ENCODE assay signal across 1 cellular context in the genomic region with DNA sequence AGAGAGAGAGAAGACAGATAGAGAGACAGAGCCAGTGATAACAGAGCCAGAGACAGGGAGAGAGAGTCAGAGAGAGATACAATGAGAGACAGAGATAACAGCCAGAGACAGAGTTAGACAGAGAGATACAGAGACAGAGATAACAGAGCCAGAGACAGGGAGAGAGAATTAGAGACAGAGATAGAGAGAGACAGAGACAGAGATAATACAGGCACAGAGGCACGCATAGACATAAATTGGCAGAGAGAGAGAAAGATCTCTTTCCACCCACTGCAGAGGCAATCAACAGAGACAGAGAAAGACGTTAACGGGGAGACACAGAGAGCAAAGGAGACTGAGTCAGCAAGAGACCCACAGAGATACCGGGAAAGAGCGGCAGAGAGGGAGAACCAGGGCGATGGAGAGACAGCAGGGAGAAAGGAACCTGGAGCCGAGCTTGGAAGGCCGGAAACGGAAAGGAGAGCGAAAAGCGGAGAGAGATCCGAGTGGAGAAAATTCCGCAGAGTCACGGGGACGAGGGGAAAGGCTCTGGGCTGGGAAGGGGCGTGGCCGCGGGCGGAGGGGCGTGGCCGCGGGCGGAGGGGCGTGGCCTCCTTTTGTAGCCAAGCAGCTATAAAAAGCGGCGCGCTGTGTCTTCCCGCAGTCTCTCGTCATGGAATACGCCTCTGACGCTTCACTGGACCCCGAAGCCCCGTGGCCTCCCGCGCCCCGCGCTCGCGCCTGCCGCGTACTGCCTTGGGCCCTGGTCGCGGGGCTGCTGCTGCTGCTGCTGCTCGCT.
TF ChIP-seq lines count a peak whose summit lies in the region.

Gene TNFSF9 (plus strand): TSS at position 642 of the 778 bp plus-strand sequence. CDS start 11 bp downstream, at position 653.

TF ChIP-seq in K562, 482 proteins besides CTCF, POLR2A, EP300 and RAD21 (continued from another document and continues in another):
- TF ChIP-seq CCNT2 (IDR thresholded peaks at IDR 0.05; ENCODE audit: borderline replicate concordance, extremely low read depth, insufficient read length, low read depth, low read length): peak; percentile 90
- TF ChIP-seq ZBTB7A (IDR thresholded peaks at IDR 0.05; ENCODE audit: borderline replicate concordance, control insufficient read depth, low read depth, low read length): peak; percentile 80; the same call in 1 of the 2 replicates
- no peak for TF ChIP-seq TSHZ1 (CRISPR knock-in tag; IDR thresholded peaks at IDR 0.05)
- TF ChIP-seq, protein P1, sequence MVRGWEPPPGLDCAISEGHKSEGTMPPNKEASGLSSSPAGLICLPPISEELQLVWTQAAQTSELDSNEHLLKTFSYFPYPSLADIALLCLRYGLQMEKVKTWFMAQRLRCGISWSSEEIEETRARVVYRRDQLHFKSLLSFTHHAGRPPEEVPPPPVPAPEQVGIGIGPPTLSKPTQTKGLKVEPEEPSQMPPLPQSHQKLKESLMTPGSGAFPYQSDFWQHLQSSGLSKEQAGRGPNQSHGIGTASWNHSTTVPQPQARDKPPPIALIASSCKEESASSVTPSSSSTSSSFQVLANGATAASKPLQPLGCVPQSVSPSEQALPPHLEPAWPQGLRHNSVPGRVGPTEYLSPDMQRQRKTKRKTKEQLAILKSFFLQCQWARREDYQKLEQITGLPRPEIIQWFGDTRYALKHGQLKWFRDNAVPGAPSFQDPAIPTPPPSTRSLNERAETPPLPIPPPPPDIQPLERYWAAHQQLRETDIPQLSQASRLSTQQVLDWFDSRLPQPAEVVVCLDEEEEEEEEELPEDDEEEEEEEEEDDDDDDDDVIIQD (CRISPR knock-in tag; IDR thresholded peaks at IDR 0.05): no peak
- peak; percentile 86 for TF ChIP-seq L3MBTL2 (IDR thresholded peaks at IDR 0.05)
- no peak for TF ChIP-seq CBFB (CRISPR knock-in tag; IDR thresholded peaks at IDR 0.05)
- no peak for TF ChIP-seq RFX5 (IDR thresholded peaks at IDR 0.05; ENCODE audit: low read depth, low read length)
- TF ChIP-seq ZNF165 (CRISPR knock-in tag; IDR thresholded peaks at IDR 0.05; ENCODE audit: borderline replicate concordance): no peak
- no peak for TF ChIP-seq ZNF586 (CRISPR knock-in tag; conservative IDR thresholded peaks at IDR 0.05)
- 0 out of 2 replicates have a peak, but pooled peaks have one; percentile 56 for TF ChIP-seq ETS1 (conservative IDR thresholded peaks at IDR 0.05; ENCODE audit: control insufficient read depth, low read depth, low read length)
- TF ChIP-seq FOXA1 (IDR thresholded peaks at IDR 0.05; ENCODE audit: borderline replicate concordance): no peak
- TF ChIP-seq CTBP1 (IDR thresholded peaks at IDR 0.05; ENCODE audit: borderline replicate concordance): 0 out of 2 replicates have a peak, but pooled peaks have one; percentile 62
- peak; percentile 46; the same call in 1 of the 2 replicates for TF ChIP-seq ZKSCAN1 (IDR thresholded peaks at IDR 0.05; ENCODE audit: low read depth, low read length)
- TF ChIP-seq, protein P2, sequence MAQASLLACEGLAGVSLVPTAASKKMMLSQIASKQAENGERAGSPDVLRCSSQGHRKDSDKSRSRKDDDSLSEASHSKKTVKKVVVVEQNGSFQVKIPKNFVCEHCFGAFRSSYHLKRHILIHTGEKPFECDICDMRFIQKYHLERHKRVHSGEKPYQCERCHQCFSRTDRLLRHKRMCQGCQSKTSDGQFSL (CRISPR knock-in tag; IDR thresholded peaks at IDR 0.05): no peak
- TF ChIP-seq, protein P2 (tag; IDR thresholded peaks at IDR 0.05): no peak
- TF ChIP-seq, protein P3, sequence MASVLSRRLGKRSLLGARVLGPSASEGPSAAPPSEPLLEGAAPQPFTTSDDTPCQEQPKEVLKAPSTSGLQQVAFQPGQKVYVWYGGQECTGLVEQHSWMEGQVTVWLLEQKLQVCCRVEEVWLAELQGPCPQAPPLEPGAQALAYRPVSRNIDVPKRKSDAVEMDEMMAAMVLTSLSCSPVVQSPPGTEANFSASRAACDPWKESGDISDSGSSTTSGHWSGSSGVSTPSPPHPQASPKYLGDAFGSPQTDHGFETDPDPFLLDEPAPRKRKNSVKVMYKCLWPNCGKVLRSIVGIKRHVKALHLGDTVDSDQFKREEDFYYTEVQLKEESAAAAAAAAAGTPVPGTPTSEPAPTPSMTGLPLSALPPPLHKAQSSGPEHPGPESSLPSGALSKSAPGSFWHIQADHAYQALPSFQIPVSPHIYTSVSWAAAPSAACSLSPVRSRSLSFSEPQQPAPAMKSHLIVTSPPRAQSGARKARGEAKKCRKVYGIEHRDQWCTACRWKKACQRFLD (CRISPR knock-in tag; IDR thresholded peaks at IDR 0.05): no peak
- TF ChIP-seq ZBED1 (IDR thresholded peaks at IDR 0.05): 0 out of 2 replicates have a peak, but pooled peaks have one; percentile 26
- TF ChIP-seq ELF4 (CRISPR knock-in tag; IDR thresholded peaks at IDR 0.05): no peak; the same call in none of the 2 replicates
- peak; percentile 96; the same call in 1 of the 2 replicates for TF ChIP-seq HDGF (IDR thresholded peaks at IDR 0.05)
- TF ChIP-seq SRSF3 (IDR thresholded peaks at IDR 0.05; ENCODE audit: insufficient read depth, low read length): no peak
- no peak for TF ChIP-seq ZNF311 (CRISPR knock-in tag; IDR thresholded peaks at IDR 0.05)
- peak; percentile 58 for TF ChIP-seq JUND (IDR thresholded peaks at IDR 0.05; ENCODE audit: borderline replicate concordance, low read depth, low read length)
- TF ChIP-seq JUND (tag; IDR thresholded peaks at IDR 0.05; ENCODE audit: borderline replicate concordance, low read depth, low read length): no peak; the same call in 1 of the 3 replicates
- 0 out of 4 replicates have a peak, but pooled peaks of 1 of the 2 experiments have one; percentile 27 for TF ChIP-seq FOXA3 (CRISPR knock-in tag; conservative IDR thresholded peaks at IDR 0.05 in 1 of 2, IDR thresholded peaks at IDR 0.05 in 1 of 2)
- TF ChIP-seq SP1 (CRISPR knock-in tag; IDR thresholded peaks at IDR 0.05): peak; percentile 85
- TF ChIP-seq ZNF24 (IDR thresholded peaks at IDR 0.05): no peak
- TF ChIP-seq, protein P4, sequence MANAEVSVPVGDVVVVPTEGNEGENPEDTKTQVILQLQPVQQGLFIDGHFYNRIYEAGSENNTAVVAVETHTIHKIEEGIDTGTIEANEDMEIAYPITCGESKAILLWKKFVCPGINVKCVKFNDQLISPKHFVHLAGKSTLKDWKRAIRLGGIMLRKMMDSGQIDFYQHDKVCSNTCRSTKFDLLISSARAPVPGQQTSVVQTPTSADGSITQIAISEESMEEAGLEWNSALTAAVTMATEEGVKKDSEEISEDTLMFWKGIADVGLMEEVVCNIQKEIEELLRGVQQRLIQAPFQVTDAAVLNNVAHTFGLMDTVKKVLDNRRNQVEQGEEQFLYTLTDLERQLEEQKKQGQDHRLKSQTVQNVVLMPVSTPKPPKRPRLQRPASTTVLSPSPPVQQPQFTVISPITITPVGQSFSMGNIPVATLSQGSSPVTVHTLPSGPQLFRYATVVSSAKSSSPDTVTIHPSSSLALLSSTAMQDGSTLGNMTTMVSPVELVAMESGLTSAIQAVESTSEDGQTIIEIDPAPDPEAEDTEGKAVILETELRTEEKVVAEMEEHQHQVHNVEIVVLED (CRISPR knock-in tag; IDR thresholded peaks at IDR 0.05): no peak
- peak; percentile 97 for TF ChIP-seq NBN (IDR thresholded peaks at IDR 0.05; ENCODE audit: low read depth)
- no peak for TF ChIP-seq NR1H2 (CRISPR knock-in tag; IDR thresholded peaks at IDR 0.05)
- no peak for TF ChIP-seq ZNF561 (CRISPR knock-in tag; conservative IDR thresholded peaks at IDR 0.05)
- no peak for TF ChIP-seq JUNB (CRISPR knock-in tag; conservative IDR thresholded peaks at IDR 0.05)
- no peak; the same call in 1 of the 2 replicates for TF ChIP-seq HCFC1 (IDR thresholded peaks at IDR 0.05; ENCODE audit: low read depth, low read length)
- no peak for TF ChIP-seq KAT8 (IDR thresholded peaks at IDR 0.05; ENCODE audit: low read depth)
- TF ChIP-seq, protein P5, sequence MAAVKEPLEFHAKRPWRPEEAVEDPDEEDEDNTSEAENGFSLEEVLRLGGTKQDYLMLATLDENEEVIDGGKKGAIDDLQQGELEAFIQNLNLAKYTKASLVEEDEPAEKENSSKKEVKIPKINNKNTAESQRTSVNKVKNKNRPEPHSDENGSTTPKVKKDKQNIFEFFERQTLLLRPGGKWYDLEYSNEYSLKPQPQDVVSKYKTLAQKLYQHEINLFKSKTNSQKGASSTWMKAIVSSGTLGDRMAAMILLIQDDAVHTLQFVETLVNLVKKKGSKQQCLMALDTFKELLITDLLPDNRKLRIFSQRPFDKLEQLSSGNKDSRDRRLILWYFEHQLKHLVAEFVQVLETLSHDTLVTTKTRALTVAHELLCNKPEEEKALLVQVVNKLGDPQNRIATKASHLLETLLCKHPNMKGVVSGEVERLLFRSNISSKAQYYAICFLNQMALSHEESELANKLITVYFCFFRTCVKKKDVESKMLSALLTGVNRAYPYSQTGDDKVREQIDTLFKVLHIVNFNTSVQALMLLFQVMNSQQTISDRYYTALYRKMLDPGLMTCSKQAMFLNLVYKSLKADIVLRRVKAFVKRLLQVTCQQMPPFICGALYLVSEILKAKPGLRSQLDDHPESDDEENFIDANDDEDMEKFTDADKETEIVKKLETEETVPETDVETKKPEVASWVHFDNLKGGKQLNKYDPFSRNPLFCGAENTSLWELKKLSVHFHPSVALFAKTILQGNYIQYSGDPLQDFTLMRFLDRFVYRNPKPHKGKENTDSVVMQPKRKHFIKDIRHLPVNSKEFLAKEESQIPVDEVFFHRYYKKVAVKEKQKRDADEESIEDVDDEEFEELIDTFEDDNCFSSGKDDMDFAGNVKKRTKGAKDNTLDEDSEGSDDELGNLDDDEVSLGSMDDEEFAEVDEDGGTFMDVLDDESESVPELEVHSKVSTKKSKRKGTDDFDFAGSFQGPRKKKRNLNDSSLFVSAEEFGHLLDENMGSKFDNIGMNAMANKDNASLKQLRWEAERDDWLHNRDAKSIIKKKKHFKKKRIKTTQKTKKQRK (IDR thresholded peaks at IDR 0.05; ENCODE audit: borderline replicate concordance, low read depth, low read length): no peak
- TF ChIP-seq TRIM25 (IDR thresholded peaks at IDR 0.05; ENCODE audit: borderline replicate concordance): peak; percentile 97
- no peak for TF ChIP-seq ZNF778 (CRISPR knock-in tag; IDR thresholded peaks at IDR 0.05)
- TF ChIP-seq ATF4 (CRISPR knock-in tag; IDR thresholded peaks at IDR 0.05): peak; percentile 28; the same call in 1 of the 2 replicates
- TF ChIP-seq TRIM28 (IDR thresholded peaks at IDR 0.05): peak; percentile 22; the same call in 1 of the 2 replicates
- no peak for TF ChIP-seq CHD1 (IDR thresholded peaks at IDR 0.05; ENCODE audit: low read length)
